ENCODE assay signal across 27 cellular contexts in the genomic region with DNA sequence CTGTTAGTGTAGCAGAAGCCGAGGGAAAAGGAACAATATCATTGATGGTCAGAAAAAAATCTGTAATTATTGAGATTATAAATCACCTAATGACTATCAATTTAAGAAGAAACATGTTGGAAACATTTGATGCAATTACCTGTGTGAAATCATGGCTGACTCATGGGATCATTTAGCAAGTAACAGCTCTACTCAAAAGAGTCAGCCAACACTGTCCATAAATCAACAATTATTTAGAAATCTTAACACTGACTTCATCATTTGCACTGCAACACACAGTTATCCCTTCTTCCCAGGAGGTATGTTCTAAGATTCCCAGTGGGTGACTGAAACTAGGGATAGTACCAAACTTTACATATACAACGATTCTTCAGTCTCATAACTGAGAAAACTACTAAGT.
"Had no signal": no experiment of that assay in that cellular context is flagged by ENCODE, and none has a peak within 500 bp of the region (broad histone marks: within the 10 kb centered on the region; RNA-seq: fewer than 3 reads in every experiment).

No MANE protein-coding gene starts in this region.

- ATAC-seq: natural killer cell treated with Interleukin-12 subunit alpha and Interleukin-12 subunit beta and Interleukin-15 and Interleukin-18, amount 100 ng/mL, for 72 hours; pancreas; right cardiac atrium; right lobe of liver; stimulated activated effector memory CD8-positive, alpha-beta T cell treated with anti-CD3 and anti-CD28 coated beads, Interleukin-12 subunit alpha, Interleukin-12 subunit beta, amount 100 ng/mL, for 72 hours; stimulated activated naive B cell treated with anti-CD40 and anti-IgM and Interleukin-4, amounts not matched to agents 10 μg/mL and 1 μg/mL and 100 μg/mL, for 72 hours had no signal

- H3K27me3 ChIP-seq: pancreas, right lobe of liver, sigmoid colon, thyroid gland, tibial nerve, upper lobe of left lung, vagina had no signal

- H3K9me3 Mint-ChIP-seq: natural killer cell treated with Interleukin-12 subunit alpha and Interleukin-12 subunit beta and Interleukin-15 and Interleukin-18, amount 100 ng/mL, for 72 hours; nephron progenitor cell; neural crest cell; stimulated activated effector memory CD8-positive, alpha-beta T cell treated with anti-CD3 and anti-CD28 coated beads, Interleukin-12 subunit alpha, Interleukin-12 subunit beta, amount 100 ng/mL, for 72 hours; stimulated activated naive B cell treated with anti-CD40 and anti-IgM and Interleukin-4, amounts not matched to agents 10 μg/mL and 1 μg/mL and 100 μg/mL, for 72 hours; stimulated activated naive CD8-positive, alpha-beta T cell treated with anti-CD3 and anti-CD28 coated beads, Interleukin-15, Interleukin-2, amounts not matched to agents 100 ng/mL and 50 ng/mL, for 24 hours had no signal

- H3K4me3 ChIP-seq: pancreas, prostate gland, right lobe of liver, sigmoid colon, stomach, thoracic aorta, thyroid gland, tibial nerve, upper lobe of left lung, vagina had no signal

- H3K27ac Mint-ChIP-seq: natural killer cell treated with Interleukin-12 subunit alpha and Interleukin-12 subunit beta and Interleukin-15 and Interleukin-18, amount 100 ng/mL, for 72 hours; nephron progenitor cell; stimulated activated effector memory CD8-positive, alpha-beta T cell treated with anti-CD3 and anti-CD28 coated beads, Interleukin-12 subunit alpha, Interleukin-12 subunit beta, amount 100 ng/mL, for 72 hours; stimulated activated naive B cell treated with anti-CD40 and anti-IgM and Interleukin-4, amounts not matched to agents 10 μg/mL and 1 μg/mL and 100 μg/mL, for 72 hours; stimulated activated naive CD8-positive, alpha-beta T cell treated with anti-CD3 and anti-CD28 coated beads, Interleukin-15, Interleukin-2, amounts not matched to agents 100 ng/mL and 50 ng/mL, for 24 hours had no signal

- H3K9me3 ChIP-seq: neutrophil, pancreas, prostate gland, right lobe of liver, sigmoid colon, stomach, thoracic aorta, thyroid gland, tibial nerve, upper lobe of left lung, vagina had no signal

- H3K4me3 Mint-ChIP-seq: natural killer cell treated with Interleukin-12 subunit alpha and Interleukin-12 subunit beta and Interleukin-15 and Interleukin-18, amount 100 ng/mL, for 72 hours; nephron progenitor cell; neural crest cell; stimulated activated effector memory CD8-positive, alpha-beta T cell treated with anti-CD3 and anti-CD28 coated beads, Interleukin-12 subunit alpha, Interleukin-12 subunit beta, amount 100 ng/mL, for 72 hours; stimulated activated naive B cell treated with anti-CD40 and anti-IgM and Interleukin-4, amounts not matched to agents 10 μg/mL and 1 μg/mL and 100 μg/mL, for 72 hours; stimulated activated naive CD8-positive, alpha-beta T cell treated with anti-CD3 and anti-CD28 coated beads, Interleukin-15, Interleukin-2, amounts not matched to agents 100 ng/mL and 50 ng/mL, for 24 hours had no signal

- H3K4me1 Mint-ChIP-seq: nephron progenitor cell; neural crest cell; stimulated activated effector memory CD8-positive, alpha-beta T cell treated with anti-CD3 and anti-CD28 coated beads, Interleukin-12 subunit alpha, Interleukin-12 subunit beta, amount 100 ng/mL, for 72 hours; stimulated activated naive B cell treated with anti-CD40 and anti-IgM and Interleukin-4, amounts not matched to agents 10 μg/mL and 1 μg/mL and 100 μg/mL, for 72 hours had no signal

- H3K36me3 Mint-ChIP-seq: natural killer cell treated with Interleukin-12 subunit alpha and Interleukin-12 subunit beta and Interleukin-15 and Interleukin-18, amount 100 ng/mL, for 72 hours; stimulated activated effector memory CD8-positive, alpha-beta T cell treated with anti-CD3 and anti-CD28 coated beads, Interleukin-12 subunit alpha, Interleukin-12 subunit beta, amount 100 ng/mL, for 72 hours; stimulated activated naive B cell treated with anti-CD40 and anti-IgM and Interleukin-4, amounts not matched to agents 10 μg/mL and 1 μg/mL and 100 μg/mL, for 72 hours had no signal

- DNase-seq: nephron progenitor cell; nucleus accumbens; pancreas; right cardiac atrium; right lobe of liver; sigmoid colon; small intestine; stimulated activated CD4-positive, alpha-beta T cell treated with anti-CD3 and anti-CD28 coated beads, Interleukin-15, amount 100 ng/mL, for 24 hours; stimulated activated CD4-positive, alpha-beta T cell treated with anti-CD3 and anti-CD28 coated beads, Interleukin-2, amount 100 ng/mL, for 24 hours; stimulated activated CD4-positive, alpha-beta T cell treated with anti-CD3 and anti-CD28 coated beads, Interleukin-2, amount 100 ng/mL, for 48 hours; stimulated activated CD4-positive, alpha-beta T cell treated with anti-CD3 and anti-CD28 coated beads, Interleukin-4, amount 100 ng/mL, for 24 hours; stimulated activated naive B cell treated with anti-CD40 and anti-IgM and Interleukin-4, amounts not matched to agents 10 μg/mL and 1 μg/mL and 100 μg/mL, for 72 hours; stimulated activated naive CD4-positive, alpha-beta T cell treated with Interleukin-2 at 50 U/mL for 16 hours; stomach; thyroid gland; trophoblast cell; upper lobe of left lung had no signal

- FAIRE-seq: pancreas, small intestine, urothelium cell line had no signal

- H3K27ac ChIP-seq: neutrophil, pancreas, prostate gland, right lobe of liver, sigmoid colon, stomach, thoracic aorta, thyroid gland, tibial nerve, upper lobe of left lung, vagina had no signal

- H3K36me3 ChIP-seq: neutrophil, pancreas, prostate gland, right lobe of liver, sigmoid colon, stomach, thoracic aorta, thyroid gland, tibial nerve, upper lobe of left lung, vagina had no signal

- H3K4me1 ChIP-seq: pancreas, prostate gland, right lobe of liver, sigmoid colon, stomach, thyroid gland, tibial nerve, upper lobe of left lung, vagina had no signal
